ENCODE assay signal across 20 cellular contexts in genomic region chr7:28646371-28647075, GRCh38.
"Had no signal": no experiment of that assay in that cellular context is flagged by ENCODE, and none has a peak within 500 bp of the region (broad histone marks: within the 10 kb centered on the region; RNA-seq: fewer than 3 reads in every experiment).

No MANE protein-coding gene starts in this region.

- H3K4me2 ChIP-seq: smooth muscle cell had no signal

- ATAC-seq: natural killer cell; stimulated activated naive CD8-positive, alpha-beta T cell treated with anti-CD3 and anti-CD28 coated beads, Interleukin-15, amount 100 ng/mL, for 72 hours had no signal

- H3K27me3 ChIP-seq: neutrophil, right lobe of liver, testis, tibial artery, upper lobe of left lung had no signal

- H3K4me3 ChIP-seq: lung, right lobe of liver, smooth muscle cell, testis, tibial artery, upper lobe of left lung had no signal

- H3K27ac ChIP-seq: neutrophil, parathyroid adenoma, right lobe of liver, testis, tibial artery, upper lobe of left lung had no signal

- H3K36me3 ChIP-seq: neutrophil, right lobe of liver, tibial artery, upper lobe of left lung had no signal

- H2AFZ ChIP-seq: parathyroid adenoma had no signal

- FAIRE-seq: frontal cortex, keratinocyte, urothelium cell line had no signal

- H3K9ac ChIP-seq: parathyroid adenoma had no signal

- H3K79me2 ChIP-seq: parathyroid adenoma had no signal

- H3K4me1 ChIP-seq: parathyroid adenoma, right lobe of liver, upper lobe of left lung had no signal

- H3K9me3 ChIP-seq: neutrophil, right lobe of liver, testis, tibial artery, upper lobe of left lung had no signal

- DNase-seq: cortex of kidney; effector CD4-positive, alpha-beta T cell; natural killer cell; right lobe of liver; stimulated activated CD4-positive, alpha-beta T cell treated with anti-CD3 and anti-CD28 coated beads, Interleukin-12 subunit alpha, Interleukin-12 subunit beta, amount 100 ng/mL, for 4 hours; stimulated activated CD4-positive, alpha-beta T cell treated with anti-CD3 and anti-CD28 coated beads, Interleukin-1b, Interleukin-23, amount 100 ng/mL, for 48 hours; stimulated activated CD4-positive, alpha-beta T cell treated with anti-CD3 and anti-CD28 coated beads, Interleukin-4, amount 100 ng/mL, for 1 hour; stimulated activated CD8-positive, alpha-beta memory T cell treated with anti-CD3 and anti-CD28 coated beads, Interleukin-4, amount 100 ng/mL, for 48 hours; stimulated activated naive CD4-positive, alpha-beta T cell; stimulated activated naive CD8-positive, alpha-beta T cell treated with anti-CD3 and anti-CD28 coated beads, Interleukin-15, amount 100 ng/mL, for 72 hours; testis; tibial artery; upper lobe of left lung had no signal
